Comparison of ENCODE assay signal across 1 cellular context in the genomic region with DNA sequence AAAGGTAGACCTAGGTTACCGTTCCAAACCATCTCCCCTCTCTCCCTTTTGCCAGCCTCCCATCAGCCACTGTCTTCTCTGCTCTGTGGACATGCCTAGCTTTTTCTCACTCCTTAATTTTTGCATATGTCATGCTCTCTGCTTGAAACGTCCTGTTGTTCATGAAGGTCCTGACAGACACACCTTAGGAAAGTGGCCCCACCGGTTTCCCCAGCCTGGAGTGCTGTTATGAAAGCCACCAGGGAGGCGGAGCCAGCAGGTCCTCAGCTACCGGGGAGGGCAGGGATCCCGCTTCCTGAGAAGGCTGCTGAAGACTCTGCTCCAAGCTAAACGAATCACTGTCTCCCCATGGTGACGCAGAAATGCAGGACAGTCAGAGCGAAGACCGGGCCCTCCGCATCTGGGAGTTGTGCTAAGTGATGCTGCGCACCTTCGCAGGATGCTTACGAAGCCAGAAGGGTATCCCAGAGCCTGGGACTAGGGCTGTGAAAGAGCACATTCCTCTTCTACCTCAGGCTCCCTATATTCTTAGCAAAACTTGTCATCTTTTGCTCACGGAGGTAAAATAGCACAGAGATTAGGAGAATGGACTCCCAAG.
TF ChIP-seq lines count a peak whose summit lies in the region.

No MANE protein-coding gene starts in this region.

TF ChIP-seq in endothelial cell of umbilical vein, 7 proteins besides CTCF, POLR2A, EP300 and RAD21:
- TF ChIP-seq MYC (IDR thresholded peaks at IDR 0.05; ENCODE audit: low read depth, low read length) = no peak
- no peak for TF ChIP-seq POLR2AphosphoS5 (IDR thresholded peaks at IDR 0.05; ENCODE audit: insufficient read depth, low read depth, low read length)
- no peak for TF ChIP-seq GATA2 (IDR thresholded peaks at IDR 0.05; ENCODE audit: insufficient read depth, insufficient read length, low read depth, low read length)
- TF ChIP-seq FOS (IDR thresholded peaks at IDR 0.05; ENCODE audit: borderline replicate concordance, insufficient read depth, low read length) = no peak
- no peak for TF ChIP-seq EZH2 (IDR thresholded peaks at IDR 0.05; ENCODE audit: borderline replicate concordance, low read depth, low read length, severe bottlenecking)
- TF ChIP-seq, protein P1, sequence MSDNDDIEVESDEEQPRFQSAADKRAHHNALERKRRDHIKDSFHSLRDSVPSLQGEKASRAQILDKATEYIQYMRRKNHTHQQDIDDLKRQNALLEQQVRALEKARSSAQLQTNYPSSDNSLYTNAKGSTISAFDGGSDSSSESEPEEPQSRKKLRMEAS (IDR thresholded peaks at IDR 0.05; ENCODE audit: insufficient read depth, insufficient read length) = no peak
- TF ChIP-seq JUN (IDR thresholded peaks at IDR 0.05; ENCODE audit: borderline replicate concordance, insufficient read depth, insufficient read length, low read depth) = no peak
TF ChIP-seq in endothelial cell of umbilical vein: peak in this region for 0.
